1 cellular context compared by ENCODE assay signal in the genomic region with DNA sequence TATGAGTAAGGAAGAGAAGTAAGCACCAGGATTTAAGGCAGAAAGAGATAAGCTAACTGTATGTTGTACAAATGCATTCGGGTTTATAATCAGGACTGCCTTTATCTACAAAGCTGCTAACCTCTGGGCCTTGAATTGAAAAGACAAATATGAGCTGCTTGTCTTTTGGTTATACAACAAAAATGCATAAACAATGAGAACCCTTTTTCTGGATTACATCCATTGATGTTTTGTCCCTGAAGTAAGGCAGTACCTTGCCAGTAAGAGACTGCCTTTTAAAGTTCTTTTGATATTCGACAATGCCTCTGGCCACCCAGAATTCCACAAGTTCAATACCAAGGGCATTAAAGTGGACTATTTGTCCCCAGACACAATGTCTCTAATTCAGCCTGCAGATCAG.
TF ChIP-seq lines count a peak whose summit lies in the region.

No MANE protein-coding gene starts in this region.

TF ChIP-seq in HepG2, 621 proteins besides CTCF, POLR2A, EP300 and RAD21 (continued from another document):
- TF ChIP-seq MAZ (IDR thresholded peaks at IDR 0.05; ENCODE audit: borderline replicate concordance, low read depth, low read length) = no peak
- no peak for TF ChIP-seq MAZ (CRISPR knock-in tag; IDR thresholded peaks at IDR 0.05; ENCODE audit: low read depth)
- TF ChIP-seq ARID5B (CRISPR knock-in tag; IDR thresholded peaks at IDR 0.05) = peak; percentile 70
- peak; percentile 26; the same call in 1 of the 2 replicates for TF ChIP-seq TCF7 (IDR thresholded peaks at IDR 0.05; ENCODE audit: low read depth)
- no peak for TF ChIP-seq SIN3A (IDR thresholded peaks at IDR 0.05; ENCODE audit: borderline replicate concordance, low read depth, low read length)
- TF ChIP-seq, protein P1, sequence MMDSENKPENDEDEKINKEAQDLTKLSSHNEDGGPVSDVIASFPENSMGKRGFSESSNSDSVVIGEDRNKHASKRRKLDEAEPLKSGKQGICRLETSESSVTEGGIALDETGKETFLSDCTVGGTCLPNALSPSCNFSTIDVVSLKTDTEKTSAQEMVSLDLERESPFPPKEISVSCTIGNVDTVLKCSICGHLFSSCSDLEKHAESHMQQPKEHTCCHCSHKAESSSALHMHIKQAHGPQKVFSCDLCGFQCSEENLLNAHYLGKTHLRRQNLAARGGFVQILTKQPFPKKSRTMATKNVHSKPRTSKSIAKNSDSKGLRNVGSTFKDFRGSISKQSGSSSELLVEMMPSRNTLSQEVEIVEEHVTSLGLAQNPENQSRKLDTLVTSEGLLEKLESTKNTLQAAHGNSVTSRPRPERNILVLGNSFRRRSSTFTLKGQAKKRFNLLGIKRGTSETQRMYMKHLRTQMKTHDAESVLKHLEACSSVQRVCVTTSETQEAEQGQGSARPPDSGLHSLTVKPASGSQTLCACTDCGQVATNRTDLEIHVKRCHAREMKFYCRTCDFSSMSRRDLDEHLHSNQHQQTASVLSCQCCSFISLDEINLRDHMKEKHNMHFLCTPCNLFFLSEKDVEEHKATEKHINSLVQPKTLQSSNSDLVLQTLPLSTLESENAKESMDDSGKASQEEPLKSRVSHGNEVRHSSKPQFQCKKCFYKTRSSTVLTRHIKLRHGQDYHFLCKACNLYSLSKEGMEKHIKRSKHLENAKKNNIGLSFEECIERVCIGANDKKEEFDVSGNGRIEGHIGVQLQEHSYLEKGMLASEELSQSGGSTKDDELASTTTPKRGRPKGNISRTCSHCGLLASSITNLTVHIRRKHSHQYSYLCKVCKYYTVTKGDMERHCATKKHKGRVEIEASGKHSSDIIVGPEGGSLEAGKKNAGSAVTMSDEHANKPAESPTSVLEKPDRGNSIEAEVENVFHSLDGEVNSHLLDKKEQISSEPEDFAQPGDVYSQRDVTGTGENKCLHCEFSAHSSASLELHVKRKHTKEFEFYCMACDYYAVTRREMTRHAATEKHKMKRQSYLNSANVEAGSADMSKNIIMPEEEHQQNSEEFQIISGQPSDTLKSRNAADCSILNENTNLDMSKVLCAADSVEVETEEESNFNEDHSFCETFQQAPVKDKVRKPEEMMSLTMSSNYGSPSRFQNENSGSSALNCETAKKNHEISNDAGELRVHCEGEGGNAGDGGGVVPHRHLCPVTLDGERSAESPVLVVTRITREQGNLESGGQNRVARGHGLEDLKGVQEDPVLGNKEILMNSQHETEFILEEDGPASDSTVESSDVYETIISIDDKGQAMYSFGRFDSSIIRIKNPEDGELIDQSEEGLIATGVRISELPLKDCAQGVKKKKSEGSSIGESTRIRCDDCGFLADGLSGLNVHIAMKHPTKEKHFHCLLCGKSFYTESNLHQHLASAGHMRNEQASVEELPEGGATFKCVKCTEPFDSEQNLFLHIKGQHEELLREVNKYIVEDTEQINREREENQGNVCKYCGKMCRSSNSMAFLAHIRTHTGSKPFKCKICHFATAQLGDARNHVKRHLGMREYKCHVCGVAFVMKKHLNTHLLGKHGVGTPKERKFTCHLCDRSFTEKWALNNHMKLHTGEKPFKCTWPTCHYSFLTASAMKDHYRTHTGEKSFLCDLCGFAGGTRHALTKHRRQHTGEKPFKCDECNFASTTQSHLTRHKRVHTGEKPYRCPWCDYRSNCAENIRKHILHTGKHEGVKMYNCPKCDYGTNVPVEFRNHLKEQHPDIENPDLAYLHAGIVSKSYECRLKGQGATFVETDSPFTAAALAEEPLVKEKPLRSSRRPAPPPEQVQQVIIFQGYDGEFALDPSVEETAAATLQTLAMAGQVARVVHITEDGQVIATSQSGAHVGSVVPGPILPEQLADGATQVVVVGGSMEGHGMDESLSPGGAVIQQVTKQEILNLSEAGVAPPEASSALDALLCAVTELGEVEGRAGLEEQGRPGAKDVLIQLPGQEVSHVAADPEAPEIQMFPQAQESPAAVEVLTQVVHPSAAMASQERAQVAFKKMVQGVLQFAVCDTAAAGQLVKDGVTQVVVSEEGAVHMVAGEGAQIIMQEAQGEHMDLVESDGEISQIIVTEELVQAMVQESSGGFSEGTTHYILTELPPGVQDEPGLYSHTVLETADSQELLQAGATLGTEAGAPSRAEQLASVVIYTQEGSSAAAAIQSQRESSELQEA (CRISPR knock-in tag; IDR thresholded peaks at IDR 0.05; ENCODE audit: not compliant biosample characterization) = no peak
- TF ChIP-seq HNF1A (IDR thresholded peaks at IDR 0.05; ENCODE audit: low read depth) = no peak
- 0 out of 2 replicates have a peak, but pooled peaks have one; percentile 18 for TF ChIP-seq HNF1A (CRISPR knock-in tag; IDR thresholded peaks at IDR 0.05; ENCODE audit: borderline replicate concordance)
- no peak for TF ChIP-seq TRAFD1 (CRISPR knock-in tag; IDR thresholded peaks at IDR 0.05; ENCODE audit: borderline replicate concordance)
- TF ChIP-seq HNRNPUL1 (IDR thresholded peaks at IDR 0.05; ENCODE audit: low read depth, low read length) = no peak
- TF ChIP-seq HMG20A (CRISPR knock-in tag; IDR thresholded peaks at IDR 0.05; ENCODE audit: borderline replicate concordance) = peak; percentile 41; the same call in 1 of the 2 replicates
- no peak for TF ChIP-seq RBM39 (IDR thresholded peaks at IDR 0.05; ENCODE audit: low read depth, low read length, poor library complexity, severe bottlenecking)
- peak; percentile 62 for TF ChIP-seq BCL6 (CRISPR knock-in tag; IDR thresholded peaks at IDR 0.05)
- TF ChIP-seq SMYD3 (CRISPR knock-in tag; IDR thresholded peaks at IDR 0.05) = no peak
- TF ChIP-seq, protein P2, sequence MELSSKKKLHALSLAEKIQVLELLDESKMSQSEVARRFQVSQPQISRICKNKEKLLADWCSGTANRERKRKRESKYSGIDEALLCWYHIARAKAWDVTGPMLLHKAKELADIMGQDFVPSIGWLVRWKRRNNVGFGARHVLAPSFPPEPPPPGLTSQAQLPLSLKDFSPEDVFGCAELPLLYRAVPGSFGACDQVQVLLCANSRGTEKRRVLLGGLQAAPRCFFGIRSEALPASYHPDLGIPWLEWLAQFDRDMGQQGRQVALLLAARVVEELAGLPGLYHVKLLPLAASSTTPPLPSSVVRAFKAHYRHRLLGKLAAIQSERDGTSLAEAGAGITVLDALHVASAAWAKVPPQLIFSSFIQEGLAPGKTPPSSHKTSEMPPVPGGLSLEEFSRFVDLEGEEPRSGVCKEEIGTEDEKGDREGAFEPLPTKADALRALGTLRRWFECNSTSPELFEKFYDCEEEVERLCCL (CRISPR knock-in tag; IDR thresholded peaks at IDR 0.05; ENCODE audit: borderline replicate concordance) = no peak
- no peak for TF ChIP-seq ZBTB49 (CRISPR knock-in tag; IDR thresholded peaks at IDR 0.05; ENCODE audit: borderline replicate concordance)
- TF ChIP-seq ZNF333 (CRISPR knock-in tag; IDR thresholded peaks at IDR 0.05; ENCODE audit: borderline replicate concordance) = no peak
- no peak for TF ChIP-seq SOX13 (IDR thresholded peaks at IDR 0.05)
- peak in 1 of 2 experiments; percentile 81; a peak in 2 of 4 replicates for TF ChIP-seq SOX13 (CRISPR knock-in tag; conservative IDR thresholded peaks at IDR 0.05 in 1 of 2, IDR thresholded peaks at IDR 0.05 in 1 of 2)
- 0 out of 2 replicates have a peak, but pooled peaks have one; percentile 19 for TF ChIP-seq GATA4 (IDR thresholded peaks at IDR 0.05; ENCODE audit: borderline replicate concordance, low read depth)
- TF ChIP-seq HDAC1 (CRISPR knock-in tag; IDR thresholded peaks at IDR 0.05) = no peak
- no peak for TF ChIP-seq SOX6 (IDR thresholded peaks at IDR 0.05)
- peak; percentile 55; the same call in 1 of the 2 replicates for TF ChIP-seq SOX6 (CRISPR knock-in tag; IDR thresholded peaks at IDR 0.05)
- TF ChIP-seq YEATS4 (CRISPR knock-in tag; IDR thresholded peaks at IDR 0.05; ENCODE audit: borderline replicate concordance) = no peak
TF ChIP-seq in HepG2: peak in this region for 14.
